Comparison of ENCODE assay signal across 24 cellular contexts in genomic region chr5:131720714-131721113, GRCh38.
DNase-seq lines count a peak whose midpoint lies in the region; ATAC-seq and TF ChIP-seq lines count a peak whose summit lies in the region.
"Had no signal": no experiment of that assay in that cellular context is flagged by ENCODE, and none has a peak within 500 bp of the region (broad histone marks: within the 10 kb centered on the region; RNA-seq: fewer than 3 reads in every experiment).

No MANE protein-coding gene starts in this region.

- peaks cover 13% of the 10 kb centered on the region for H3K4me1 Mint-ChIP-seq in brain

- H3K36me3 Mint-ChIP-seq in brain: peaks cover 91% of the 10 kb centered on the region

- peaks cover 19 to 40% (median 35%) of the 10 kb centered on the region in 5 experiments for H3K9me3 Mint-ChIP-seq in brain
- H3K9me3 Mint-ChIP-seq: immature natural killer cell, natural killer cell had no signal

- no peaks in the 10 kb centered on the region for H3K27me3 Mint-ChIP-seq in brain

- DNase-seq in NCI-H1105 treated with DMSO at 0.1 percent for 48 hours (lab: John Stamatoyannopoulos, UW): peak; percentile 83
- DNase-seq in NCI-H2196 (lab: John Stamatoyannopoulos, UW; ENCODE audit: unreplicated experiment): peak; percentile 44
- DNase-seq in lung microvascular endothelial cell (ENCODE audit: low read depth in 2 of 2): peak; percentile 31 to 89
- DNase-seq in HK-2 (ENCODE audit: unreplicated experiment): no peak
- DNase-seq in HPDE6-E6E7 (ENCODE audit: extremely low spot score): no peak
- DNase-seq: activated CD4-positive, alpha-beta T cell treated with anti-CD3 and anti-CD28 coated beads, Interleukin-2, amount 50 U/mL, for 48 hours; activated naive CD4-positive, alpha-beta T cell treated with anti-CD3 and anti-CD28 coated beads for 36 hours; activated T-cell treated with anti-CD3 and anti-CD28 coated beads, Interleukin-2, amount 50 U/mL, for 1 hour; body of pancreas; Caco-2; erythroblast; heart left ventricle; immature natural killer cell; Karpas-422; natural killer cell; NCI-H1417; NCI-H510A treated with DMSO at 0.1 percent for 48 hours; posterior cingulate gyrus; stimulated activated CD4-positive, alpha-beta T cell treated with anti-CD3 and anti-CD28 coated beads, Interleukin-2, amount 100 ng/mL, for 48 hours; T-helper 2 cell; uterus; WERI-Rb-1 had no signal

- TF ChIP-seq CTCF in brain (conservative IDR thresholded peaks at IDR 0.05): no peak

- H3K4me3 Mint-ChIP-seq in brain: no peak overlapping the region
- H3K4me3 Mint-ChIP-seq: activated naive CD4-positive, alpha-beta T cell treated with anti-CD3 and anti-CD28 coated beads for 36 hours; immature natural killer cell; natural killer cell had no signal

- ATAC-seq in HG02885 (IDR thresholded peaks at IDR 0.05; ENCODE audit: poor library complexity, unreplicated experiment): no peak
- ATAC-seq: body of pancreas, natural killer cell had no signal

- H3K27ac Mint-ChIP-seq in brain: peak overlapping the region in 4 of 5 experiments; percentile 39 to 74 (median 59)
- H3K27ac Mint-ChIP-seq: activated naive CD4-positive, alpha-beta T cell treated with anti-CD3 and anti-CD28 coated beads for 36 hours; immature natural killer cell; natural killer cell had no signal

Comparison
In these comparisons a context has a peak if more than half of its experiments do, and no peak if none do; other contexts are left out.
1. DNase-seq: peak in NCI-H1105 treated with DMSO at 0.1 percent for 48 hours (single experiment), NCI-H2196 (single experiment) and lung microvascular endothelial cell (2 of 2); none in HK-2 (single experiment) and HPDE6-E6E7 (single experiment).